8 cellular contexts compared by ENCODE assay signal in the genomic region with DNA sequence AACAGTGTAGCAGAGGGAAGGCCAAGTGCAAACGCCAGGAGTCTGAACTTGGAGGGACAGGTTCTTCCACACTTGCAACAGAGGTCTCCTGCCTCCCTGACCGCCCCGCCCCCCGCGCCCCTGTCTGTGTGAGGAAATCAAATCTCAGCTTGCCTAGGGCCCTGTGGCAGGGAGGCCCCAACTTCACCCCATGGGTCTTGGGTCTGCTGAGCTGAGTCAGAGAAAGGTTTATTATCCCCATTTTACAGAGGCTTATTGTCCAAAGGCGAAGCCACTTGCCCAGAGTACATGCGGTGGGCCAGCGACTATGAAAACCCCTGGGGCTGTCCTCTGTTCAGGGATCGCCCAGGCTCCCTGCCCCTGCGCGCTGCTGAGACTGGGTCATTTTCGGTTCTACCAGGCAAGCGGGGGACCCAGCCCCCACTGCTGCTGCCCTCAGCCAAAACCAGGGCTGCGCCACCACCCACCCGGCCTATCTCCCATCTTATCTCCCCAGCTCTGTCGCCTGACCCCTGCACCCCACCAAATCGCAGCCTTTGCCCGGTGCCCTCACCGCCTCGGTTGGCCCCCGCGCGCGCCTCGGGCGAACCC. TPM values are rescaled to one million over a fixed set of nuclear protein-coding genes. Genes with fewer than 3 reads are reported as not detected.
DNase-seq lines count a peak whose midpoint lies in the region; ATAC-seq and TF ChIP-seq lines count a peak whose summit lies in the region.

No MANE protein-coding gene starts in this region.

- no peak overlapping the region for H3K56ac ChIP-seq in IMR-90 (ENCODE audit: extremely low read depth, insufficient read depth, low read length)

- no peak for TF ChIP-seq POLR2A in IMR-90 (IDR thresholded peaks at IDR 0.05; ENCODE audit: low read depth, low read length)

- no peak overlapping the region for H2BK120ac ChIP-seq in IMR-90 (ENCODE audit: low read depth, low read length)

- CTCF ChIA-PET in A673 (lab: Charles Lee) (no interaction called here), IMR-90 (lab: Yijun Ruan, JAX) (interaction anchor here (0.6 kb wide), 1 partner anchor 265 kb away, joined by 6 read pairs; no protein-coding TSS in a partner anchor)

- POLR2A ChIA-PET in A673 (lab: Charles Lee; ENCODE audit: low non-redundant PET) (no interaction called here), IMR-90 (lab: Charles Lee; ENCODE audit: unreplicated experiment) (no interaction called here)

- H3K4me1 ChIP-seq in A673 (ENCODE audit: insufficient read depth, low read length, poor library complexity, severe bottlenecking) (no peaks in the 10 kb centered on the region), IMR-90 (ENCODE audit: control insufficient read depth, insufficient read depth, low read length) (peaks cover 4% of the 10 kb centered on the region; the same call in 1 of the 2 replicates), muscle layer of duodenum (ENCODE audit: control insufficient read depth in 1 of 2, insufficient read depth in 2 of 2, low read length in 2 of 2) (peaks cover 6 to 16% of the 10 kb centered on the region in 2 donors)

- no peak for TF ChIP-seq RAD21 in IMR-90 (IDR thresholded peaks at IDR 0.05; ENCODE audit: low read length)

- H3K9ac ChIP-seq in IMR-90 (ENCODE audit: low read depth, low read length), result no peak overlapping the region

- H3K9me1 ChIP-seq in IMR-90 (ENCODE audit: insufficient read depth, low read length), result no peaks in the 10 kb centered on the region

- H3K27ac ChIP-seq in A673 (ENCODE audit: low read depth, low read length, poor library complexity, severe bottlenecking), result no peak overlapping the region
- no peak overlapping the region for H3K27ac ChIP-seq in IMR-90 (ENCODE audit: insufficient read depth, low read length)
- H3K27ac ChIP-seq in coronary artery, result peak overlapping the region in 1 of 2 donors; percentile 76
- H3K27ac ChIP-seq in muscle layer of duodenum (ENCODE audit: low read length), result no peak overlapping the region

- H3K36me3 ChIP-seq in A673 (ENCODE audit: insufficient read depth, low read length, poor library complexity, severe bottlenecking) (no peaks in the 10 kb centered on the region), IMR-90 (ENCODE audit: control insufficient read depth, insufficient read depth, low read length) (no peaks in the 10 kb centered on the region), muscle layer of duodenum (ENCODE audit: control insufficient read depth in 1 of 2, insufficient read depth in 2 of 2, low read length in 2 of 2) (no peaks in the 10 kb centered on the region)

- H2AFZ ChIP-seq in IMR-90 (replicated peaks; ENCODE audit: low read length, poor library complexity), result peak overlapping the region; percentile 53

- H3K4me2 ChIP-seq in IMR-90 (ENCODE audit: low read depth, low read length), result peak overlapping the region; percentile 68; the same call in 1 of the 2 replicates

- ATAC-seq in IMR-90 (ENCODE audit: low read depth) (no peak), HG03159 (IDR thresholded peaks at IDR 0.05; ENCODE audit: unreplicated experiment) (no peak), GM18520 (IDR thresholded peaks at IDR 0.05; ENCODE audit: unreplicated experiment) (no peak)

- H3K9me3 ChIP-seq in A673 (ENCODE audit: low read depth, low read length, poor library complexity, severe bottlenecking), result no peaks in the 10 kb centered on the region
- no peaks in the 10 kb centered on the region for H3K9me3 ChIP-seq in IMR-90 (ENCODE audit: control insufficient read depth, insufficient read depth, low read length)
- H3K9me3 ChIP-seq in muscle layer of duodenum (ENCODE audit: control insufficient read depth in 1 of 2, low read length in 2 of 2), result no peaks in the 10 kb centered on the region

- no peak overlapping the region; the same call in 1 of the 2 replicates for H4K5ac ChIP-seq in IMR-90 (ENCODE audit: low read depth, low read length)

- intact Hi-C loops in A673 (cut with micrococcal nuclease; ENCODE audit: unreplicated experiment), result no loop called here
- intact Hi-C loops in IMR-90 (cut with micrococcal nuclease), result no loop called here

- peak overlapping the region; percentile 75 for H3K4me3 ChIP-seq in A673 (ENCODE audit: low read depth, low read length, poor library complexity, severe bottlenecking)
- H3K4me3 ChIP-seq in IMR-90 (ENCODE audit: insufficient read depth, low read depth, low read length), result peak overlapping the region; percentile 42; the same call in 1 of the 2 replicates
- peak overlapping the region; percentile 79 for H3K4me3 ChIP-seq in coronary artery
- H3K4me3 ChIP-seq in muscle layer of duodenum (ENCODE audit: low read depth in 1 of 2, low read length in 2 of 2), result peak overlapping the region; percentile 31 to 61

- no peaks in the 10 kb centered on the region for H4K20me1 ChIP-seq in IMR-90 (ENCODE audit: insufficient read depth, low read length)

- no peak for TF ChIP-seq CTCF in A673 (conservative IDR thresholded peaks at IDR 0.05; ENCODE audit: low read depth, low read length)
- TF ChIP-seq CTCF in IMR-90 (conservative IDR thresholded peaks at IDR 0.05; ENCODE audit: low read depth, low read length), result no peak
- no peak for TF ChIP-seq CTCF in coronary artery (IDR thresholded peaks at IDR 0.05)

- H2BK15ac ChIP-seq in IMR-90 (ENCODE audit: low read depth, low read length), result no peak overlapping the region

- dilution Hi-C loops in IMR-90 (cut with HindIII; ENCODE audit: low sequenced_read_pairs, unreplicated experiment), result no loop called here

- BruUV-seq in A673 (replicated peaks; lab: Mats Ljungman, UMichigan) (no TSS peak), IMR-90 (replicated peaks; lab: Mats Ljungman, UMichigan) (no TSS peak)

- no peak overlapping the region for H2BK5ac ChIP-seq in IMR-90 (ENCODE audit: low read depth, low read length, poor library complexity, severe bottlenecking)

- no peak overlapping the region for H4K8ac ChIP-seq in IMR-90 (ENCODE audit: low read depth in 2 of 2, low read length in 2 of 2)

- H3K27me3 ChIP-seq in A673 (replicated peaks; ENCODE audit: insufficient read depth, low read depth, low read length, poor library complexity) (no peaks in the 10 kb centered on the region), IMR-90 (ENCODE audit: control insufficient read depth, insufficient read depth, low read length) (peaks cover 16% of the 10 kb centered on the region), muscle layer of duodenum (ENCODE audit: low read depth, low read length) (no peaks in the 10 kb centered on the region)

- H3K4ac ChIP-seq in IMR-90 (ENCODE audit: low read depth, low read length), result no peak overlapping the region

- no peak overlapping the region for H2AK5ac ChIP-seq in IMR-90 (ENCODE audit: low read depth, low read length)

- DNase-seq in A673 (ENCODE audit: low spot score) (no peak), IMR-90 (no peak), coronary artery (ENCODE audit: low spot score) (no peak), NAMALWA (ENCODE audit: low spot score) (no peak), SKM-1 (lab: John Stamatoyannopoulos, UW; ENCODE audit: unreplicated experiment) (no peak)

- no peak overlapping the region; the same call in 1 of the 2 replicates for H3K18ac ChIP-seq in IMR-90 (ENCODE audit: low read depth, low read length)

- H3K14ac ChIP-seq in IMR-90 (replicated peaks; ENCODE audit: low read depth, low read length), result no peak overlapping the region

- H3K79me1 ChIP-seq in IMR-90 (ENCODE audit: low read depth in 1 of 2, low read length in 2 of 2), result no peaks in the 10 kb centered on the region; a peak in 1 of 4 replicates

- no peak overlapping the region for H3K23ac ChIP-seq in IMR-90 (ENCODE audit: low read depth, low read length)

- H4K91ac ChIP-seq in IMR-90 (ENCODE audit: insufficient read depth, low read depth, low read length), result no peak overlapping the region

- in situ Hi-C loops in IMR-90 (cut with MboI; ENCODE audit: low sequenced_read_pairs), result no loop called here

- no peak overlapping the region for H2AK9ac ChIP-seq in IMR-90 (replicated peaks; ENCODE audit: low read depth, low read length, poor library complexity)

- no peak overlapping the region for H2BK20ac ChIP-seq in IMR-90 (ENCODE audit: low read depth, low read length)

- 35% methylated on average over 13 of the region's 26 CpGs; no CpG with 5 or more reads in 1 of the 2 experiments for WGBS in IMR-90 (ENCODE audit: extremely low coverage in 2 of 2, insufficient read length in 1 of 2), 2 experiments

TF ChIP-seq in IMR-90, 13 proteins besides CTCF, POLR2A, EP300 and RAD21 (continues in another document):
- no peak for TF ChIP-seq MXI1 (IDR thresholded peaks at IDR 0.05; ENCODE audit: borderline replicate concordance, low read depth, low read length)
- no peak for TF ChIP-seq CHD1 (IDR thresholded peaks at IDR 0.05; ENCODE audit: low read depth, low read length)
- TF ChIP-seq SMC3 (IDR thresholded peaks at IDR 0.05; ENCODE audit: low read depth, low read length), result no peak
- no peak for TF ChIP-seq RFX5 (IDR thresholded peaks at IDR 0.05; ENCODE audit: low read depth, low read length)
- no peak for TF ChIP-seq ELK1 (IDR thresholded peaks at IDR 0.05; ENCODE audit: borderline replicate concordance, low read depth, low read length)
- TF ChIP-seq FOS (IDR thresholded peaks at IDR 0.05; ENCODE audit: low read depth, low read length), result no peak
- TF ChIP-seq USF2 (IDR thresholded peaks at IDR 0.05; ENCODE audit: low read depth, low read length), result no peak

RNA-seq across cellular contexts. Expression of gene CERS4, which starts 1.0 kb away (rescaled TPM):
- total RNA-seq in A673 (2021), result 4.8 and 9.3 TPM in 2 replicates
- total RNA-seq in IMR-90 (2012; rRNA removed), result 3.2 and 3.9 TPM in 2 replicates
- polyA plus RNA-seq in IMR-90 (2012; rRNA removed), result 5.5 and 5.7 TPM in 2 replicates
- 5.6 and 7.9 TPM in 2 replicates for polyA plus RNA-seq in IMR-90 (2012; cell fraction: cytosol; rRNA removed)
- 4.6 and 5.2 TPM in 2 replicates for polyA plus RNA-seq in IMR-90 (2012; cell fraction: nucleus; rRNA removed; ENCODE audit: low replicate concordance)

RNA-seq across cellular contexts. Expression of gene FBN3, which starts 58.8 kb away (rescaled TPM):
- total RNA-seq in A673 (2021) (0.06 and 0.17 TPM in 2 replicates), IMR-90 (2012; rRNA removed) (not detected in 2 replicates)
- not detected in 2 replicates for polyA plus RNA-seq in IMR-90 (2012; rRNA removed)
- polyA plus RNA-seq in IMR-90 (2012; cell fraction: cytosol; rRNA removed), result not detected in 2 replicates
- under 0.01 and 0.22 TPM in 2 replicates for polyA plus RNA-seq in IMR-90 (2012; cell fraction: nucleus; rRNA removed; ENCODE audit: low replicate concordance)
